Comparison of ENCODE assay signal across 8 cellular contexts in the genomic region with DNA sequence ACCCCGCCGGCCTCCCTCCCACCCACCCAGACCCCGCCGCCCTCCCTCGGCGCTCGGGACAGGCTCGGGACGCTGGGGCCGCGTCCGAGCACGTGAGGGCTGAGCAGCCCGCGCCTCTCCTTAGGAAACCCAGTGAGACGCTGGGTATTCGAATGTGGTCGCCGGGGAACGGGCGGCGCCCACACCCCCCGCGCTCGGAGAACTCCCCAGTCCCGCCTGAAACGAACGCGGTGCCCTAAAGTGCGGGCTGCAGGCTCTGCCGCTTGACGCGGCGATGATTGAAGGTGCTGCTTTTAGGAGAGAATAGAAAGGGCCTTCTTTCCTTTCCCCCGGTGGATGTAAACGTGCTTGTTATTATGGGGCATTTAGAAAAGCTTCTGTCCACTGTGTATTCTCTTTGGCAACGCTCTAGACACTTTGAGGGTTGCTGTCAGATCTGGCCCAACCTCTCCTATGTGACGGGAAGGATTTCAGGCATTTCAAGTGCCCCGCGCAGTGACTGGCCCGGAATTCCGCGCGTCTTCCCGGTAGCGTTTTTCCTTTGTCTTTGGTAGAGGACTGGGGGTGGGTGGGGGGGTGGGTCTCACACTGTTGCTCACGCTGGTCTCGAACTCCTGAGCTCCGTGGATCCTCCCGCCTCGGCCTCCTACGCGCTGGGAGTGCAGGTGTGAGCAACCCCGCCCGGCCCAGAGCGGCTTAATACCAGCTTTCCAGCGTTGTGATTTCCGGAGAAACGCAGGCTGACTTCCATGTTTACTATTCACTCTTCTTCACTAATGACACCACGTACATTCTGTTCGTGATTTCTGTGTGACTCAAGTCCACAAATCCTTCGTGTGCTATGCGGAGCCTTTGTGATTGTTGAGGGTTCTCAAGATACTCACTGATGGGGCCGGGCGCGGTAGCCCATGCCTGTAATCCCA. TPM values are rescaled to one million over a fixed set of nuclear protein-coding genes. Genes with fewer than 3 reads are reported as not detected.
A peak's percentile ranks its signal among the peaks of the same experiment; 100 is the strongest.
DNase-seq lines count a peak whose midpoint lies in the region; ATAC-seq and TF ChIP-seq lines count a peak whose summit lies in the region.

No MANE protein-coding gene starts in this region.

- H3K36me3 ChIP-seq in tibial nerve: no peaks in the 10 kb centered on the region

- TF ChIP-seq EP300 in tibial nerve (IDR thresholded peaks at IDR 0.05): no peak

- CTCF ChIA-PET in activated CD4-positive, alpha-beta memory T cell treated with anti-CD3 and anti-CD28 coated beads, Interleukin-2, amount 10 ng/mL, durations not matched to agents 7 days and 5 days (lab: Charles Lee): interaction anchor here (1.6 kb wide), 1 partner anchor 140 kb away, joined by 5 read pairs; no protein-coding TSS in a partner anchor

- no peaks in the 10 kb centered on the region for H3K9me3 Mint-ChIP-seq in activated CD4-positive, alpha-beta memory T cell treated with anti-CD3 and anti-CD28 coated beads, Interleukin-2, amount 10 ng/mL, durations not matched to agents 7 days and 5 days
- H3K9me3 Mint-ChIP-seq in endothelial cell (ENCODE audit: unreplicated experiment): no peaks in the 10 kb centered on the region

- DNase-seq in C1 segment of cervical spinal cord (lab: John Stamatoyannopoulos, UW): peak in 8 of 14 donors; percentile 48 to 70 (median 62)
- peak; percentile 76 for DNase-seq in NB4 (ENCODE audit: low read depth)
- peak; percentile 48 for DNase-seq in activated CD4-positive, alpha-beta memory T cell treated with anti-CD3 and anti-CD28 coated beads, Interleukin-2, amount 10 ng/mL, durations not matched to agents 7 days and 5 days
- peak; percentile 31 for DNase-seq in endothelial cell (ENCODE audit: low spot score)
- peak; percentile 63 for DNase-seq in myocyte (ENCODE audit: low read depth)
- peak in 1 of 2 donors; percentile 24 for DNase-seq in tibial nerve (ENCODE audit: low spot score in 2 of 2)
- DNase-seq in NCI-H2029 treated with DMSO at 0.1 percent for 48 hours (lab: John Stamatoyannopoulos, UW): no peak

- H3K4me1 ChIP-seq in tibial nerve: peaks cover 0 to 34% (median 9%) of the 10 kb centered on the region in 4 donors

- TF ChIP-seq POLR2A in NB4 (IDR thresholded peaks at IDR 0.05; ENCODE audit: extremely low read depth, insufficient read length) (no peak), tibial nerve (IDR thresholded peaks at IDR 0.05) (no peak)

- peak overlapping the region; percentile 80 for H3K4me3 Mint-ChIP-seq in activated CD4-positive, alpha-beta memory T cell treated with anti-CD3 and anti-CD28 coated beads, Interleukin-2, amount 10 ng/mL, durations not matched to agents 7 days and 5 days
- H3K4me3 Mint-ChIP-seq in endothelial cell (ENCODE audit: unreplicated experiment): peak overlapping the region; percentile 87

- H3K27ac Mint-ChIP-seq in activated CD4-positive, alpha-beta memory T cell treated with anti-CD3 and anti-CD28 coated beads, Interleukin-2, amount 10 ng/mL, durations not matched to agents 7 days and 5 days: peak overlapping the region; percentile 83
- H3K27ac Mint-ChIP-seq in endothelial cell (ENCODE audit: unreplicated experiment): peak overlapping the region; percentile 61

- H3K27ac ChIP-seq in tibial nerve: peak overlapping the region; percentile 84 to 97 (median 92)

- no peaks in the 10 kb centered on the region for H3K9me3 ChIP-seq in tibial nerve

- H3K36me3 Mint-ChIP-seq in activated CD4-positive, alpha-beta memory T cell treated with anti-CD3 and anti-CD28 coated beads, Interleukin-2, amount 10 ng/mL, durations not matched to agents 7 days and 5 days (ENCODE audit: low read depth): no peaks in the 10 kb centered on the region
- peaks cover 6% of the 10 kb centered on the region for H3K36me3 Mint-ChIP-seq in endothelial cell (ENCODE audit: low read depth, unreplicated experiment)

- H3K27me3 Mint-ChIP-seq in activated CD4-positive, alpha-beta memory T cell treated with anti-CD3 and anti-CD28 coated beads, Interleukin-2, amount 10 ng/mL, durations not matched to agents 7 days and 5 days: no peaks in the 10 kb centered on the region
- peaks cover 22% of the 10 kb centered on the region for H3K27me3 Mint-ChIP-seq in endothelial cell (ENCODE audit: unreplicated experiment)

- 12 to 14% methylated on average over 34 to 36 of the region's 66 CpGs for WGBS in tibial nerve, 2 donors

- no peak for TF ChIP-seq CTCF in NB4 (IDR thresholded peaks at IDR 0.05; ENCODE audit: low read depth, low read length)
- TF ChIP-seq CTCF in endothelial cell (IDR thresholded peaks at IDR 0.05; ENCODE audit: unreplicated experiment): no peak
- TF ChIP-seq CTCF in tibial nerve (IDR thresholded peaks at IDR 0.05): no peak

- H3K4me3 ChIP-seq in NB4 (ENCODE audit: low read depth, low read length): peak overlapping the region; percentile 56
- peak overlapping the region; percentile 42 to 86 (median 70) for H3K4me3 ChIP-seq in tibial nerve

- POLR2A ChIA-PET in activated CD4-positive, alpha-beta memory T cell treated with anti-CD3 and anti-CD28 coated beads, Interleukin-2, amount 10 ng/mL, durations not matched to agents 7 days and 5 days (lab: Charles Lee): interaction anchor here (0.6 to 2.5 kb wide), 11 partner anchors 9 to 60 kb away, joined by 3 to 11 read pairs (median 4); a partner anchor contains a TSS

- no peaks in the 10 kb centered on the region for H3K27me3 ChIP-seq in tibial nerve

- H3K4me1 Mint-ChIP-seq in activated CD4-positive, alpha-beta memory T cell treated with anti-CD3 and anti-CD28 coated beads, Interleukin-2, amount 10 ng/mL, durations not matched to agents 7 days and 5 days: peaks cover 45% of the 10 kb centered on the region
- H3K4me1 Mint-ChIP-seq in endothelial cell (ENCODE audit: unreplicated experiment): peaks cover 6% of the 10 kb centered on the region

- ATAC-seq in GM19452 (IDR thresholded peaks at IDR 0.05; ENCODE audit: unreplicated experiment): peak; percentile 23

RNA-seq across cellular contexts. Expression of a gene that starts 21.8 kb away (rescaled TPM):
- 10 to 100 TPM; 53.3 to 68.2 TPM for total RNA-seq in activated CD4-positive, alpha-beta memory T cell treated with anti-CD3 and anti-CD28 coated beads, Interleukin-2, amount 10 ng/mL, durations not matched to agents 7 days and 5 days
- 64.3 TPM for total RNA-seq in endothelial cell (ENCODE audit: unreplicated experiment)
- total RNA-seq in myocyte: 34.8 and 53.8 TPM in 2 replicates
- 32.3 TPM for polyA plus RNA-seq in myocyte (2012)
- total RNA-seq in tibial nerve: 10 to 100 TPM; 29.6 to 65.4 (median 33.3) TPM

RNA-seq across cellular contexts. Expression of a gene that starts 39.2 kb away (rescaled TPM):
- total RNA-seq in activated CD4-positive, alpha-beta memory T cell treated with anti-CD3 and anti-CD28 coated beads, Interleukin-2, amount 10 ng/mL, durations not matched to agents 7 days and 5 days: 100 to 1,000 TPM; 150 to 153 TPM
- 88.7 TPM for total RNA-seq in endothelial cell (ENCODE audit: unreplicated experiment)
- total RNA-seq in myocyte: 55.4 and 66.1 TPM in 2 replicates
- polyA plus RNA-seq in myocyte (2012): 82.0 TPM
- 10 to 100 TPM; 25.8 to 79.2 (median 59.9) TPM for total RNA-seq in tibial nerve

RNA-seq across cellular contexts. Expression of a gene that starts 47.2 kb away (rescaled TPM):
- total RNA-seq in activated CD4-positive, alpha-beta memory T cell treated with anti-CD3 and anti-CD28 coated beads, Interleukin-2, amount 10 ng/mL, durations not matched to agents 7 days and 5 days: 100 to 1,000 TPM; 308 to 313 TPM
- total RNA-seq in endothelial cell (ENCODE audit: unreplicated experiment): 75.7 TPM
- total RNA-seq in myocyte: 59.0 and 62.2 TPM in 2 replicates
- polyA plus RNA-seq in myocyte (2012): 46.9 TPM
- total RNA-seq in tibial nerve: 100 to 1,000 TPM in 2 of 4 donors, 10 to 100 TPM in 2; 45.4 to 106 (median 86.4) TPM
